In genomic region chr6:25583906-25584305, GRCh38 we compare ENCODE assay signal across 22 cellular contexts.
DNase-seq lines count a peak whose midpoint lies in the region; TF ChIP-seq lines count a peak whose summit lies in the region.
"Had no signal": no experiment of that assay in that cellular context is flagged by ENCODE, and none has a peak within 500 bp of the region (broad histone marks: within the 10 kb centered on the region; RNA-seq: fewer than 3 reads in every experiment).

No MANE protein-coding gene starts in this region.

- WGBS in adrenal gland, 4 donors: 49 to 61% (median 55%) methylated on average over 3 of the region's 3 CpGs
- 66 to 77% methylated on average over 3 of the region's 3 CpGs for WGBS in thyroid gland, 2 donors
- WGBS in esophagus muscularis mucosa: 79% methylated on average over 3 of the region's 3 CpGs

- H3K4me3 ChIP-seq in adrenal gland (no peak overlapping the region), thyroid gland (replicated peaks in 1 of 3) (no peak overlapping the region), esophagus muscularis mucosa (no peak overlapping the region)
- H3K4me3 ChIP-seq: BLaER1, GM12878 had no signal

- no peak for TF ChIP-seq EP300 in esophagus muscularis mucosa (IDR thresholded peaks at IDR 0.05)

- H3K27ac ChIP-seq in adrenal gland (no peak overlapping the region), thyroid gland (no peak overlapping the region), esophagus muscularis mucosa (replicated peaks in 1 of 4) (no peak overlapping the region)
- H3K27ac ChIP-seq: BLaER1 had no signal

- intact Hi-C loops in adrenal gland (cut with DNase I): no loop called here
- intact Hi-C loops in thyroid gland (cut with DNase I): no loop called here
- intact Hi-C loops in esophagus muscularis mucosa (cut with DNase I): no loop called here

- peaks cover 8 to 33% of the 10 kb centered on the region in 2 donors for H3K4me1 ChIP-seq in adrenal gland (replicated peaks in 1 of 2)
- H3K4me1 ChIP-seq in thyroid gland: peaks cover 0 to 11% of the 10 kb centered on the region in 2 donors
- no peaks in the 10 kb centered on the region for H3K4me1 ChIP-seq in esophagus muscularis mucosa
- H3K4me1 ChIP-seq: BE2C had no signal

- peak; percentile 13 for DNase-seq in NCI-H226
- peak; percentile 23 to 61 (median 49) for DNase-seq in adrenal gland
- DNase-seq in thyroid gland: peak; percentile 44 to 51
- no peak for DNase-seq in esophagus muscularis mucosa (ENCODE audit: extremely low spot score)
- DNase-seq in NCI-H2107 (lab: John Stamatoyannopoulos, UW): no peak
- DNase-seq: 8988T; ACHN; BE2C; C1 segment of cervical spinal cord; CD4-positive, alpha-beta memory T cell; CD4-positive, CD25-positive, alpha-beta regulatory T cell; CD8-positive, alpha-beta memory T cell; COR-L47; DMS 273 treated with DMSO at 0.1 percent for 48 hours; DMS153; DMS53; DMS79; DND-41; EL; GDM1 had no signal

- no peaks in the 10 kb centered on the region for H3K27me3 ChIP-seq in adrenal gland
- no peaks in the 10 kb centered on the region for H3K27me3 ChIP-seq in thyroid gland
- H3K27me3 ChIP-seq in esophagus muscularis mucosa: no peaks in the 10 kb centered on the region
- H3K27me3 ChIP-seq: BE2C, BLaER1 had no signal

- no peaks in the 10 kb centered on the region for H3K9me3 ChIP-seq in adrenal gland (replicated peaks in 1 of 3)
- no peaks in the 10 kb centered on the region for H3K9me3 ChIP-seq in thyroid gland
- H3K9me3 ChIP-seq in esophagus muscularis mucosa: no peaks in the 10 kb centered on the region
- H3K9me3 ChIP-seq: BE2C had no signal

- no peak for TF ChIP-seq POLR2A in adrenal gland (IDR thresholded peaks at IDR 0.05)
- TF ChIP-seq POLR2A in thyroid gland (IDR thresholded peaks at IDR 0.05): no peak
- TF ChIP-seq POLR2A in esophagus muscularis mucosa (IDR thresholded peaks at IDR 0.05; ENCODE audit: low read depth): no peak

- no peaks in the 10 kb centered on the region for H3K36me3 ChIP-seq in adrenal gland (replicated peaks in 1 of 2)
- no peaks in the 10 kb centered on the region for H3K36me3 ChIP-seq in thyroid gland
- no peaks in the 10 kb centered on the region for H3K36me3 ChIP-seq in esophagus muscularis mucosa
- H3K36me3 ChIP-seq: BE2C, BLaER1 had no signal

- TF ChIP-seq CTCF in adrenal gland (IDR thresholded peaks at IDR 0.05) (no peak), thyroid gland (IDR thresholded peaks at IDR 0.05) (no peak), esophagus muscularis mucosa (IDR thresholded peaks at IDR 0.05) (no peak)

Comparison
In these comparisons a context has a peak if more than half of its experiments do, and no peak if none do; other contexts are left out.
1. DNase-seq: peak in NCI-H226 (single experiment), adrenal gland (7 of 7) and thyroid gland (2 of 2); none in esophagus muscularis mucosa (single experiment) and NCI-H2107 (single experiment).